27 cellular contexts compared by ENCODE assay signal in genomic region chr22:46134111-46134705, GRCh38.
"Had no signal": no experiment of that assay in that cellular context is flagged by ENCODE, and none has a peak within 500 bp of the region (broad histone marks: within the 10 kb centered on the region; RNA-seq: fewer than 3 reads in every experiment).

No MANE protein-coding gene starts in this region.

- H3K36me3 ChIP-seq: breast epithelium, colonic mucosa, gastroesophageal sphincter, lower lobe of right lung, suprapubic skin, tibial artery had no signal

- H3K27ac ChIP-seq: breast epithelium, colonic mucosa, dorsolateral prefrontal cortex, gastroesophageal sphincter, lower lobe of right lung, suprapubic skin, tibial artery had no signal

- H3K4me1 Mint-ChIP-seq: activated CD4-positive, alpha-beta memory T cell treated with anti-CD3 and anti-CD28 coated beads, Interleukin-2, amount 10 ng/mL, durations not matched to agents 7 days and 5 days; activated CD4-positive, alpha-beta T cell treated with anti-CD3 and anti-CD28 coated beads, Interleukin-2, amount 10 ng/mL, durations not matched to agents 7 days and 5 days; activated naive CD4-positive, alpha-beta T cell treated with anti-CD3 and anti-CD28 coated beads, Interleukin-2, amount 50 U/mL, for 24 hours; activated naive CD8-positive, alpha-beta T cell treated with anti-CD3 and anti-CD28 coated beads, Interleukin-2, amount 50 U/mL, for 24 hours; central memory CD8-positive, alpha-beta T cell; WTC11 had no signal

- FAIRE-seq: keratinocyte had no signal

- H3K27me3 ChIP-seq: breast epithelium, colonic mucosa, dorsolateral prefrontal cortex, gastroesophageal sphincter, suprapubic skin, tibial artery had no signal

- H3K4me3 ChIP-seq: breast epithelium, colonic mucosa, dorsolateral prefrontal cortex, gastroesophageal sphincter, lower lobe of right lung, suprapubic skin, tibial artery had no signal

- H3K4me1 ChIP-seq: breast epithelium, colonic mucosa had no signal

- H3K9me3 ChIP-seq: breast epithelium, colonic mucosa, gastroesophageal sphincter, lower lobe of right lung, suprapubic skin, tibial artery had no signal

- ATAC-seq: activated naive CD8-positive, alpha-beta T cell treated with anti-CD3 and anti-CD28 coated beads, Interleukin-2, amount 50 U/mL, for 24 hours; gastroesophageal sphincter; left colon; lower lobe of right lung; naive thymus-derived CD8-positive, alpha-beta T cell; WTC11 had no signal

- H3K36me3 Mint-ChIP-seq: activated naive CD4-positive, alpha-beta T cell treated with anti-CD3 and anti-CD28 coated beads, Interleukin-2, amount 50 U/mL, for 24 hours; naive thymus-derived CD8-positive, alpha-beta T cell; WTC11 had no signal

- H3K27me3 Mint-ChIP-seq: activated CD4-positive, alpha-beta memory T cell treated with anti-CD3 and anti-CD28 coated beads, Interleukin-2, amount 10 ng/mL, durations not matched to agents 7 days and 5 days; activated CD4-positive, alpha-beta T cell treated with anti-CD3 and anti-CD28 coated beads, Interleukin-2, amount 10 ng/mL, durations not matched to agents 7 days and 5 days; activated naive CD4-positive, alpha-beta T cell treated with anti-CD3 and anti-CD28 coated beads, Interleukin-2, amount 50 U/mL, for 24 hours; activated naive CD8-positive, alpha-beta T cell treated with anti-CD3 and anti-CD28 coated beads, Interleukin-2, amount 50 U/mL, for 24 hours; central memory CD8-positive, alpha-beta T cell; naive thymus-derived CD8-positive, alpha-beta T cell had no signal

- H3K4me3 Mint-ChIP-seq: activated CD4-positive, alpha-beta memory T cell treated with anti-CD3 and anti-CD28 coated beads, Interleukin-2, amount 10 ng/mL, durations not matched to agents 7 days and 5 days; activated CD4-positive, alpha-beta T cell treated with anti-CD3 and anti-CD28 coated beads, Interleukin-2, amount 10 ng/mL, durations not matched to agents 7 days and 5 days; activated naive CD4-positive, alpha-beta T cell treated with anti-CD3 and anti-CD28 coated beads, Interleukin-2, amount 50 U/mL, for 24 hours; activated naive CD8-positive, alpha-beta T cell treated with anti-CD3 and anti-CD28 coated beads, Interleukin-2, amount 50 U/mL, for 24 hours; central memory CD8-positive, alpha-beta T cell; naive thymus-derived CD8-positive, alpha-beta T cell; neural crest cell; WTC11 had no signal

- H3K9me3 Mint-ChIP-seq: activated CD4-positive, alpha-beta memory T cell treated with anti-CD3 and anti-CD28 coated beads, Interleukin-2, amount 10 ng/mL, durations not matched to agents 7 days and 5 days; activated CD4-positive, alpha-beta T cell treated with anti-CD3 and anti-CD28 coated beads, Interleukin-2, amount 10 ng/mL, durations not matched to agents 7 days and 5 days; activated naive CD4-positive, alpha-beta T cell treated with anti-CD3 and anti-CD28 coated beads, Interleukin-2, amount 50 U/mL, for 24 hours; activated naive CD8-positive, alpha-beta T cell treated with anti-CD3 and anti-CD28 coated beads, Interleukin-2, amount 50 U/mL, for 24 hours; activated T-helper 2 cell treated with anti-CD3 and anti-CD28 coated beads, Interferon-gamma antibody, Interleukin-2, Interleukin-4, amounts not matched to agents 10 μg/mL and 5 μg/mL and 100 μg/mL, durations not matched to agents 14 hours and 24 hours and 36 hours; central memory CD8-positive, alpha-beta T cell; naive thymus-derived CD8-positive, alpha-beta T cell; neural crest cell; WTC11 had no signal

- H3K27ac Mint-ChIP-seq: activated CD4-positive, alpha-beta memory T cell treated with anti-CD3 and anti-CD28 coated beads, Interleukin-2, amount 10 ng/mL, durations not matched to agents 7 days and 5 days; activated CD4-positive, alpha-beta T cell treated with anti-CD3 and anti-CD28 coated beads, Interleukin-2, amount 10 ng/mL, durations not matched to agents 7 days and 5 days; activated naive CD4-positive, alpha-beta T cell treated with anti-CD3 and anti-CD28 coated beads, Interleukin-2, amount 50 U/mL, for 24 hours; activated naive CD8-positive, alpha-beta T cell treated with anti-CD3 and anti-CD28 coated beads, Interleukin-2, amount 50 U/mL, for 24 hours; activated T-helper 2 cell treated with anti-CD3 and anti-CD28 coated beads, Interferon-gamma antibody, Interleukin-2, Interleukin-4, amounts not matched to agents 10 μg/mL and 5 μg/mL and 100 μg/mL, durations not matched to agents 14 hours and 24 hours and 36 hours; naive thymus-derived CD8-positive, alpha-beta T cell; WTC11 had no signal

- DNase-seq: activated CD4-positive, alpha-beta memory T cell treated with anti-CD3 and anti-CD28 coated beads, Interleukin-2, amount 10 ng/mL, durations not matched to agents 7 days and 5 days; activated CD4-positive, alpha-beta T cell treated with anti-CD3 and anti-CD28 coated beads for 1 hour; activated CD4-positive, alpha-beta T cell treated with anti-CD3 and anti-CD28 coated beads, Interleukin-2, amount 10 ng/mL, durations not matched to agents 7 days and 5 days; activated naive CD8-positive, alpha-beta T cell treated with anti-CD3 and anti-CD28 coated beads, Interleukin-2, amount 50 U/mL, for 24 hours; activated T-cell treated with anti-CD3 and anti-CD28 coated beads, Interleukin-2, amount 50 U/mL, for 48 hours; amygdala; colonic mucosa; dorsolateral prefrontal cortex; effector memory CD4-positive, alpha-beta T cell; hippocampal formation; left colon; lower lobe of right lung; mesenchymal stem cell; naive thymus-derived CD8-positive, alpha-beta T cell; occipital lobe; stimulated activated naive CD4-positive, alpha-beta T cell; T-helper 2 cell; tibial artery had no signal
